1 cellular context compared by ENCODE assay signal in genomic region chr3:127915115-127915936, GRCh38.
TF ChIP-seq lines count a peak whose summit lies in the region.

Gene KBTBD12, plus strand, starts transcription at chr3:127915232. Its CDS starts 7,830 bp downstream, at chr3:127923062.

TF ChIP-seq in WTC11, 78 proteins besides CTCF, POLR2A, EP300 and RAD21 (continued from another document):
- TF ChIP-seq ATF2 (CRISPR knock-in tag; IDR thresholded peaks at IDR 0.05; ENCODE audit: borderline replicate concordance, low read depth): peak; percentile 87
- no peak for TF ChIP-seq USF2 (CRISPR knock-in tag; IDR thresholded peaks at IDR 0.05)
- TF ChIP-seq ETV6 (CRISPR knock-in tag; IDR thresholded peaks at IDR 0.05): peak; percentile 91
- TF ChIP-seq FOXP4 (CRISPR knock-in tag; IDR thresholded peaks at IDR 0.05): peak; percentile 95
- peak; percentile 89 for TF ChIP-seq IRF1 (CRISPR knock-in tag; IDR thresholded peaks at IDR 0.05)
- TF ChIP-seq ZNF232 (CRISPR knock-in tag; IDR thresholded peaks at IDR 0.05): peak; percentile 88; the same call in 1 of the 2 replicates
- TF ChIP-seq NR3C1 (CRISPR knock-in tag; conservative IDR thresholded peaks at IDR 0.05; ENCODE audit: low read depth): no peak
- no peak for TF ChIP-seq OVOL2 (CRISPR knock-in tag; IDR thresholded peaks at IDR 0.05; ENCODE audit: borderline replicate concordance)
- TF ChIP-seq CREB1 (CRISPR knock-in tag; IDR thresholded peaks at IDR 0.05): peak; percentile 72; the same call in 1 of the 2 replicates
- TF ChIP-seq ERG (CRISPR knock-in tag; IDR thresholded peaks at IDR 0.05): no peak
- no peak for TF ChIP-seq ESRRA (CRISPR knock-in tag; IDR thresholded peaks at IDR 0.05; ENCODE audit: borderline replicate concordance)
- TF ChIP-seq ZBTB21 (CRISPR knock-in tag; IDR thresholded peaks at IDR 0.05; ENCODE audit: borderline replicate concordance): peak; percentile 80; the same call in 1 of the 2 replicates
- TF ChIP-seq ATF6 (CRISPR knock-in tag; IDR thresholded peaks at IDR 0.05): no peak
- TF ChIP-seq GABPB1 (CRISPR knock-in tag; IDR thresholded peaks at IDR 0.05): no peak
- no peak for TF ChIP-seq NFATC4 (CRISPR knock-in tag; IDR thresholded peaks at IDR 0.05)
- no peak for TF ChIP-seq RORB (CRISPR knock-in tag; IDR thresholded peaks at IDR 0.05)
- no peak for TF ChIP-seq GTF2I (CRISPR knock-in tag; conservative IDR thresholded peaks at IDR 0.05)
- TF ChIP-seq ZNF263 (CRISPR knock-in tag; IDR thresholded peaks at IDR 0.05; ENCODE audit: low read depth): no peak
- no peak for TF ChIP-seq PREB (CRISPR knock-in tag; IDR thresholded peaks at IDR 0.05; ENCODE audit: borderline replicate concordance)
- TF ChIP-seq ATF3 (CRISPR knock-in tag; conservative IDR thresholded peaks at IDR 0.05): no peak
- 0 out of 2 replicates have a peak, but pooled peaks have one; percentile 23 for TF ChIP-seq ZNF219 (CRISPR knock-in tag; IDR thresholded peaks at IDR 0.05; ENCODE audit: borderline replicate concordance)
- TF ChIP-seq ZNF532 (CRISPR knock-in tag; IDR thresholded peaks at IDR 0.05; ENCODE audit: borderline replicate concordance): no peak
- TF ChIP-seq HMGXB4 (CRISPR knock-in tag; IDR thresholded peaks at IDR 0.05): 0 out of 2 replicates have a peak, but pooled peaks have one; percentile 33
- TF ChIP-seq ZNF396 (CRISPR knock-in tag; IDR thresholded peaks at IDR 0.05; ENCODE audit: borderline replicate concordance): no peak
- no peak for TF ChIP-seq ATF1 (CRISPR knock-in tag; IDR thresholded peaks at IDR 0.05)
- peak; percentile 92 for TF ChIP-seq E2F1 (CRISPR knock-in tag; IDR thresholded peaks at IDR 0.05)
- TF ChIP-seq MYBL2 (CRISPR knock-in tag; IDR thresholded peaks at IDR 0.05): peak; percentile 95
- 0 out of 2 replicates have a peak, but pooled peaks have one; percentile 56 for TF ChIP-seq IRF2 (CRISPR knock-in tag; IDR thresholded peaks at IDR 0.05; ENCODE audit: borderline replicate concordance, low read depth)
- TF ChIP-seq ZNF416 (CRISPR knock-in tag; IDR thresholded peaks at IDR 0.05): no peak
